In the genomic region with DNA sequence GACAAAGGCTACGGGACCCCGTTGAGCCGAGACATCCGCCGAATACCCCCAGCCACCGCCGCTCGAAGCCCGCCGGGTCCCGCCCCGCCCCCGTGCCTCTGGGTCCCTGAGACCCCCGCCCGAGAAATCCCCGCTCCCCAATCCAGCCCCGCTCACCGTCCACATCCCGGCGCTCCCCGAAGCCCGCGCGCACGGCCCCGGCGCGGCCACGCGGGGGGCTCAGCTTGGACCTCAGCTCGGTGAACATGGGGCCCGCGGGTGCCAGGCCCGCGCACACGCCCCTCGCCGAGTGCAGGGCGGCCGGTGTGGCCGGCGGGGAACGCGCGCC, we compare ENCODE assay signal across 9 cellular contexts. TPM values are rescaled to one million over a fixed set of nuclear protein-coding genes. Genes with fewer than 3 reads are reported as not detected.
A peak's percentile ranks its signal among the peaks of the same experiment; 100 is the strongest.
DNase-seq lines count a peak whose midpoint lies in the region; ATAC-seq, FAIRE-seq and TF ChIP-seq lines count a peak whose summit lies in the region.
"Had no signal": no experiment of that assay in that cellular context is flagged by ENCODE, and none has a peak within 500 bp of the region (broad histone marks: within the 10 kb centered on the region; RNA-seq: fewer than 3 reads in every experiment).

No MANE protein-coding gene starts in this region.

- H3K36me3 Mint-ChIP-seq in mesothelial cell of epicardium, result peaks cover 6% of the 10 kb centered on the region

- ATAC-seq in heart right ventricle, result peak in 1 of 8 donors; percentile 1
- no peak for ATAC-seq in left ventricle myocardium superior
- no peak for ATAC-seq in aorta (ENCODE audit: low FRiP score)
- ATAC-seq in HG02981 (IDR thresholded peaks at IDR 0.05; ENCODE audit: unreplicated experiment), result no peak
- no peak for ATAC-seq in HG02678 (IDR thresholded peaks at IDR 0.05; ENCODE audit: unreplicated experiment)

- 1% methylated on average over 39 to 45 of the region's 45 CpGs for WGBS in heart right ventricle, 2 donors
- 1 to 2% methylated on average over 23 to 45 of the region's 45 CpGs for WGBS in aorta, 2 donors

- no peak for TF ChIP-seq CTCF in heart right ventricle (IDR thresholded peaks at IDR 0.05)
- TF ChIP-seq CTCF in bronchial epithelial cell (IDR thresholded peaks at IDR 0.05; ENCODE audit: insufficient read depth, low read length, severe bottlenecking), result no peak
- no peak for TF ChIP-seq CTCF in mesothelial cell of epicardium (IDR thresholded peaks at IDR 0.05; ENCODE audit: unreplicated experiment)

- H3K36me3 ChIP-seq in heart right ventricle, result peaks cover 0 to 24% (median 6%) of the 10 kb centered on the region in 9 donors
- H3K36me3 ChIP-seq in bronchial epithelial cell (ENCODE audit: control insufficient read depth, insufficient read depth, low read length), result peaks cover 2% of the 10 kb centered on the region
- H3K36me3 ChIP-seq in aorta (ENCODE audit: control insufficient read depth in 1 of 2, insufficient read depth in 2 of 2, low read length in 1 of 2), result peaks cover 0 to 2% of the 10 kb centered on the region in 2 donors

- H3K9me3 ChIP-seq in heart right ventricle (no peaks in the 10 kb centered on the region), aorta (ENCODE audit: control insufficient read depth, low read length) (no peaks in the 10 kb centered on the region)

- peak overlapping the region; percentile 35 to 97 (median 85) for H3K4me3 ChIP-seq in heart right ventricle
- peak overlapping the region; percentile 68 for H3K4me3 ChIP-seq in bronchial epithelial cell (ENCODE audit: low read depth, low read length)
- peak overlapping the region; percentile 23 to 53 for H3K4me3 ChIP-seq in aorta (ENCODE audit: low read length in 2 of 2)

- intact Hi-C loops in heart right ventricle (cut with DNase I), result loop anchor here in 4 of 10 donors (10.0 kb wide), 3 partner anchors 74 to 204 kb away; no protein-coding TSS in a partner anchor
- intact Hi-C loops in left ventricle myocardium superior (cut with micrococcal nuclease), result no loop called here
- intact Hi-C loops in aorta (cut with DNase I), result no loop called here

- H3K9me3 Mint-ChIP-seq in mesothelial cell of epicardium, result no peaks in the 10 kb centered on the region

- H3K4me1 ChIP-seq in heart right ventricle (peaks cover 21 to 52% (median 45%) of the 10 kb centered on the region in 9 donors), aorta (ENCODE audit: control insufficient read depth in 1 of 2, insufficient read depth in 2 of 2, low read length in 2 of 2) (no peaks in the 10 kb centered on the region)

- H3K27ac ChIP-seq in heart right ventricle, result peak overlapping the region; percentile 60 to 92 (median 86)
- no peak overlapping the region for H3K27ac ChIP-seq in aorta (ENCODE audit: low read depth in 1 of 2, low read length in 2 of 2)

- peaks cover 19% of the 10 kb centered on the region for H3K27me3 Mint-ChIP-seq in mesothelial cell of epicardium (ENCODE audit: low read depth)

- H3K4me3 Mint-ChIP-seq in mesothelial cell of epicardium, result peak overlapping the region; percentile 75

- H3K4me1 Mint-ChIP-seq in mesothelial cell of epicardium, result peaks cover 35% of the 10 kb centered on the region

- DNase-seq in heart right ventricle, result peak in 1 of 2 donors; percentile 27
- DNase-seq in left ventricle myocardium superior, result no peak
- no peak for DNase-seq in bronchial epithelial cell (ENCODE audit: low read depth)
- DNase-seq in mesothelial cell of epicardium (ENCODE audit: low spot score in 2 of 2, unreplicated experiment in 2 of 2), result no peak
- DNase-seq in aorta, result no peak
- DNase-seq in RKO (ENCODE audit: low spot score), result no peak

- H3K27ac Mint-ChIP-seq in mesothelial cell of epicardium, result no peak overlapping the region

- FAIRE-seq in bronchial epithelial cell (lab: Jason Lieb, UNC), result no peak
- FAIRE-seq: G401.6 had no signal

- H3K27me3 ChIP-seq in heart right ventricle (no peaks in the 10 kb centered on the region), bronchial epithelial cell (ENCODE audit: control insufficient read depth, insufficient read depth, low read length) (no peaks in the 10 kb centered on the region), aorta (ENCODE audit: control insufficient read depth in 1 of 2, insufficient read depth in 2 of 2, low read length in 1 of 2) (no peaks in the 10 kb centered on the region)

RNA-seq across cellular contexts. Expression of gene SAMD10, which starts 0.3 kb away (rescaled TPM):
- total RNA-seq in heart right ventricle, result 1 to 10 TPM; 3.4 to 8.4 (median 4.0) TPM
- polyA plus RNA-seq in heart right ventricle, result 1 to 10 TPM; 3.9 to 8.8 TPM
- total RNA-seq in left ventricle myocardium superior, result 6.4 TPM
- total RNA-seq in bronchial epithelial cell, result 1.1 and 2.7 TPM in 2 replicates
- 10.3 to 11.7 TPM (median 11.4 TPM) in 3 replicates for total RNA-seq in mesothelial cell of epicardium
- 1 to 10 TPM in 1 of 2 donors, under 1 TPM in 1; 0.84 to 4.1 TPM for total RNA-seq in aorta
- 1 to 10 TPM; 1.8 to 2.0 TPM for polyA plus RNA-seq in aorta

RNA-seq across cellular contexts. Expression of gene PRPF6, which starts 1.7 kb away (rescaled TPM):
- total RNA-seq in heart right ventricle (10 to 100 TPM; 43.8 to 53.6 (median 48.1) TPM), left ventricle myocardium superior (50.6 TPM), bronchial epithelial cell (41.0 and 48.4 TPM in 2 replicates), mesothelial cell of epicardium (65.2 to 68.2 TPM (median 65.9 TPM) in 3 replicates), aorta (10 to 100 TPM; 50.3 to 59.1 TPM)
- polyA plus RNA-seq in heart right ventricle (10 to 100 TPM; 27.8 to 48.4 TPM), aorta (10 to 100 TPM; 20.9 to 53.3 TPM)

RNA-seq across cellular contexts. Expression of gene ZNF512B, which starts 9.5 kb away (rescaled TPM):
- total RNA-seq in heart right ventricle (10 to 100 TPM; 11.1 to 14.8 (median 13.7) TPM), left ventricle myocardium superior (14.0 TPM), bronchial epithelial cell (4.5 and 6.1 TPM in 2 replicates), mesothelial cell of epicardium (60.0 to 62.0 TPM (median 61.0 TPM) in 3 replicates), aorta (10 to 100 TPM; 10.8 to 16.5 TPM)
- polyA plus RNA-seq in heart right ventricle (10 to 100 TPM in 1 of 2 donors, 1 to 10 TPM in 1; 4.6 to 11.8 TPM), aorta (10 to 100 TPM in 1 of 2 donors, 1 to 10 TPM in 1; 1.5 to 10.8 TPM)

RNA-seq across cellular contexts. Expression of gene UCKL1, which starts 23.0 kb away (rescaled TPM):
- 10 to 100 TPM; 27.3 to 70.4 (median 39.0) TPM for total RNA-seq in heart right ventricle
- polyA plus RNA-seq in heart right ventricle, result 100 to 1,000 TPM in 1 of 2 donors, 10 to 100 TPM in 1; 36.3 to 130 TPM
- total RNA-seq in left ventricle myocardium superior, result 59.9 TPM
- 16.8 and 19.0 TPM in 2 replicates for total RNA-seq in bronchial epithelial cell
- total RNA-seq in mesothelial cell of epicardium, result 56.8 to 60.0 TPM (median 58.0 TPM) in 3 replicates
- total RNA-seq in aorta, result 10 to 100 TPM; 27.2 to 39.5 TPM
- 10 to 100 TPM; 24.3 to 85.0 TPM for polyA plus RNA-seq in aorta

RNA-seq across cellular contexts. Expression of gene C20orf204, which starts 56.8 kb away (rescaled TPM):
- under 1 TPM; 0.11 to 0.86 (median 0.39) TPM for total RNA-seq in heart right ventricle
- under 1 TPM; 0.49 to 0.88 TPM for polyA plus RNA-seq in heart right ventricle
- 0.35 TPM for total RNA-seq in left ventricle myocardium superior
- total RNA-seq in bronchial epithelial cell, result 0.53 and 1.2 TPM in 2 replicates
- 2.8 to 4.2 TPM (median 3.2 TPM) in 3 replicates for total RNA-seq in mesothelial cell of epicardium
- total RNA-seq in aorta, result 1 to 10 TPM; 1.7 to 2.8 TPM
- polyA plus RNA-seq in aorta, result 1 to 10 TPM in 1 of 2 donors, not detected in 1; 2.1 TPM

Comparison
In these comparisons a context has a peak if more than half of its experiments do, and no peak if none do; other contexts are left out.
1. H3K27ac ChIP-seq: peak in heart right ventricle (10 of 10); none in aorta (0 of 2).
2. Peak in every context shown above with its lines, with median percentiles within 50 percentile points of each other: H3K4me3 ChIP-seq.